In genomic region chr22:20448630-20449029, GRCh38 we compare ENCODE assay signal across 16 cellular contexts. TPM values are rescaled to one million over a fixed set of nuclear protein-coding genes. Genes with fewer than 3 reads are reported as not detected.
DNase-seq lines count a peak whose midpoint lies in the region; ATAC-seq and TF ChIP-seq lines count a peak whose summit lies in the region.
"Had no signal": no experiment of that assay in that cellular context is flagged by ENCODE, and none has a peak within 500 bp of the region (broad histone marks: within the 10 kb centered on the region; RNA-seq: fewer than 3 reads in every experiment).

No MANE protein-coding gene starts in this region.

- H3K36me3 ChIP-seq in trophoblast cell (ENCODE audit: control insufficient read depth in 1 of 2, insufficient read depth in 2 of 2, low read length in 2 of 2) (peaks cover 12 to 16% of the 10 kb centered on the region in 2 experiments), ovary (no peaks in the 10 kb centered on the region)

- H3K4ac ChIP-seq in trophoblast cell (ENCODE audit: low read depth, low read length): no peak overlapping the region

- DNase-seq in AG08396 (ENCODE audit: low spot score) (peak; percentile 38), chondrocyte (ENCODE audit: low spot score) (no peak), trophoblast cell (peak; percentile 31 to 74), ovary (no peak), HuH-7 (ENCODE audit: low spot score) (no peak)
- DNase-seq: 8988T; Calu3; CD8-positive, alpha-beta T cell; DMS79 treated with DMSO at 0.1 percent for 48 hours; EL; H9 had no signal

- no peaks in the 10 kb centered on the region for H3K9me3 ChIP-seq in trophoblast cell (ENCODE audit: insufficient read depth, low read depth, low read length)
- no peaks in the 10 kb centered on the region for H3K9me3 ChIP-seq in ovary
- H3K9me3 ChIP-seq: BLaER1 treated with 17β-estradiol and CSF1 and Interleukin-3, amounts not matched to agents 10 nM and 100 nM had no signal

- H3K27me3 ChIP-seq in trophoblast cell (ENCODE audit: insufficient read depth, low read length): no peaks in the 10 kb centered on the region
- H3K27me3 ChIP-seq in ovary: no peaks in the 10 kb centered on the region
- H3K27me3 ChIP-seq: BLaER1 treated with 17β-estradiol and CSF1 and Interleukin-3, amounts not matched to agents 10 nM and 100 nM had no signal

- H2BK12ac ChIP-seq in trophoblast cell (ENCODE audit: low read length): no peak overlapping the region

- TF ChIP-seq EP300 in ovary (IDR thresholded peaks at IDR 0.05): no peak

- H3K4me1 ChIP-seq in trophoblast cell (ENCODE audit: control insufficient read depth in 1 of 2, insufficient read depth in 2 of 2, low read length in 2 of 2) (no peaks in the 10 kb centered on the region), ovary (ENCODE audit: insufficient read depth) (no peaks in the 10 kb centered on the region)

- no peaks in the 10 kb centered on the region for H3K79me2 ChIP-seq in trophoblast cell (ENCODE audit: control insufficient read depth, insufficient read depth, low read length, poor library complexity)

- H3K27ac ChIP-seq in trophoblast cell (ENCODE audit: low read depth, low read length): no peak overlapping the region
- no peak overlapping the region for H3K27ac ChIP-seq in ovary
- H3K27ac ChIP-seq: BLaER1 treated with 17β-estradiol and CSF1 and Interleukin-3, amounts not matched to agents 10 nM and 100 nM had no signal

- no peak overlapping the region for H3K23ac ChIP-seq in trophoblast cell (ENCODE audit: low read length)

- H3K79me1 ChIP-seq in trophoblast cell (ENCODE audit: low read length): no peaks in the 10 kb centered on the region

- peak; percentile 16 for ATAC-seq in activated T-helper 17 cell treated with anti-CD3 and anti-CD28 coated beads, Interleukin-2, amount 50 U/mL, for 72 hours (replicated peaks)
- ATAC-seq in HG03280 (IDR thresholded peaks at IDR 0.05; ENCODE audit: unreplicated experiment): no peak
- ATAC-seq: CD8-positive, alpha-beta T cell; GM12878 had no signal

- H2BK5ac ChIP-seq in trophoblast cell (ENCODE audit: low read depth, low read length, poor library complexity): no peak overlapping the region

- no peak overlapping the region for H4K91ac ChIP-seq in trophoblast cell (ENCODE audit: low read depth, low read length)

- TF ChIP-seq CTCF in chondrocyte (IDR thresholded peaks at IDR 0.05) (no peak), ovary (IDR thresholded peaks at IDR 0.05) (no peak)

- no peak overlapping the region for H3K9ac ChIP-seq in trophoblast cell (ENCODE audit: low read length)
- H3K9ac ChIP-seq: BLaER1 treated with 17β-estradiol and CSF1 and Interleukin-3, amounts not matched to agents 10 nM and 100 nM had no signal

- H2AK5ac ChIP-seq in trophoblast cell (ENCODE audit: low read length): no peak overlapping the region

- H3K4me1 Mint-ChIP-seq in activated T-helper 17 cell treated with anti-CD3 and anti-CD28 coated beads, Interleukin-2, amount 50 U/mL, for 72 hours: no peaks in the 10 kb centered on the region
- H3K4me1 Mint-ChIP-seq in chondrocyte (ENCODE audit: low read depth): no peaks in the 10 kb centered on the region
- H3K4me1 Mint-ChIP-seq: B cell, H9 had no signal

- intact Hi-C loops in ovary (cut with DNase I): no loop called here

- no peak overlapping the region for H3K27ac Mint-ChIP-seq in activated T-helper 17 cell treated with anti-CD3 and anti-CD28 coated beads, Interleukin-2, amount 50 U/mL, for 72 hours
- H3K27ac Mint-ChIP-seq in chondrocyte (ENCODE audit: unreplicated experiment): peak overlapping the region; percentile 54
- H3K27ac Mint-ChIP-seq: B cell; CD8-positive, alpha-beta T cell; H9 had no signal

- H3K4me3 ChIP-seq in trophoblast cell (ENCODE audit: low read depth, low read length) (no peak overlapping the region), ovary (no peak overlapping the region)
- H3K4me3 ChIP-seq: BLaER1 treated with 17β-estradiol and CSF1 and Interleukin-3, amounts not matched to agents 10 nM and 100 nM; GM12878 had no signal

- H4K8ac ChIP-seq in trophoblast cell (ENCODE audit: low read depth, low read length): no peak overlapping the region

- H3K14ac ChIP-seq in trophoblast cell (ENCODE audit: low read length): no peak overlapping the region

- no peaks in the 10 kb centered on the region for H3K9me3 Mint-ChIP-seq in activated T-helper 17 cell treated with anti-CD3 and anti-CD28 coated beads, Interleukin-2, amount 50 U/mL, for 72 hours
- no peaks in the 10 kb centered on the region for H3K9me3 Mint-ChIP-seq in chondrocyte (ENCODE audit: low read depth)
- H3K9me3 Mint-ChIP-seq: CD8-positive, alpha-beta T cell had no signal

- no peak overlapping the region for H2AFZ ChIP-seq in trophoblast cell (ENCODE audit: insufficient read depth, low read length, poor library complexity)

- peaks cover 33% of the 10 kb centered on the region for H3K36me3 Mint-ChIP-seq in activated T-helper 17 cell treated with anti-CD3 and anti-CD28 coated beads, Interleukin-2, amount 50 U/mL, for 72 hours (ENCODE audit: low read depth)
- peaks cover 22% of the 10 kb centered on the region for H3K36me3 Mint-ChIP-seq in chondrocyte (ENCODE audit: low read depth)

- H3K18ac ChIP-seq in trophoblast cell (ENCODE audit: low read length): no peak overlapping the region

- WGBS in trophoblast cell (ENCODE audit: extremely low coverage, insufficient coverage, insufficient read length): no CpG with 5 or more reads among the region's 5 CpGs
- 88 to 92% (median 91%) methylated on average over 5 of the region's 5 CpGs for WGBS in ovary, 3 donors

- H3K4me3 Mint-ChIP-seq in activated T-helper 17 cell treated with anti-CD3 and anti-CD28 coated beads, Interleukin-2, amount 50 U/mL, for 72 hours: no peak overlapping the region
- H3K4me3 Mint-ChIP-seq in chondrocyte (ENCODE audit: unreplicated experiment): no peak overlapping the region
- H3K4me3 Mint-ChIP-seq: B cell; CD8-positive, alpha-beta T cell; H9 had no signal

- no peak overlapping the region for H2BK120ac ChIP-seq in trophoblast cell (ENCODE audit: insufficient read depth, low read length, poor library complexity)

- H3K27me3 Mint-ChIP-seq in activated T-helper 17 cell treated with anti-CD3 and anti-CD28 coated beads, Interleukin-2, amount 50 U/mL, for 72 hours: no peaks in the 10 kb centered on the region
- no peaks in the 10 kb centered on the region for H3K27me3 Mint-ChIP-seq in chondrocyte (ENCODE audit: low read depth)
- H3K27me3 Mint-ChIP-seq: B cell had no signal

- TF ChIP-seq POLR2A in ovary (IDR thresholded peaks at IDR 0.05): no peak

- no peak overlapping the region for H4K12ac ChIP-seq in trophoblast cell (ENCODE audit: low read depth, low read length)

- no peak overlapping the region for H3K4me2 ChIP-seq in trophoblast cell (ENCODE audit: low read length)
- H3K4me2 ChIP-seq: BLaER1 treated with 17β-estradiol and CSF1 and Interleukin-3, amounts not matched to agents 10 nM and 100 nM had no signal

RNA-seq across cellular contexts. Expression of gene SCARF2, which starts 11.0 kb away (rescaled TPM):
- total RNA-seq in activated T-helper 17 cell treated with anti-CD3 and anti-CD28 coated beads, Interleukin-2, amount 50 U/mL, for 72 hours: 1 to 10 TPM in 1 of 2 donors, under 1 TPM in 1; 0.43 to 1.5 TPM
- total RNA-seq in chondrocyte (56.5 to 88.8 TPM (median 86.5 TPM) in 3 replicates), ovary (10 to 100 TPM; 16.5 to 44.6 (median 30.0) TPM)
- 11.7 and 12.2 TPM in 2 replicates for polyA plus RNA-seq in trophoblast cell (2013)
- polyA plus RNA-seq in ovary: 10 to 100 TPM in 1 of 2 donors, 1 to 10 TPM in 1; 2.1 to 14.1 TPM

RNA-seq across cellular contexts. Expression of gene KLHL22, which starts 47.0 kb away (rescaled TPM):
- total RNA-seq in activated T-helper 17 cell treated with anti-CD3 and anti-CD28 coated beads, Interleukin-2, amount 50 U/mL, for 72 hours: 10 to 100 TPM; 19.3 to 22.4 TPM
- total RNA-seq in chondrocyte (37.3 to 49.3 TPM (median 37.7 TPM) in 3 replicates), ovary (10 to 100 TPM; 24.6 to 42.9 (median 28.7) TPM)
- polyA plus RNA-seq in trophoblast cell (2013): 9.3 and 10.9 TPM in 2 replicates
- polyA plus RNA-seq in ovary: 10 to 100 TPM; 26.9 to 30.7 TPM

RNA-seq across cellular contexts. Expression of gene ZNF74, which starts 54.7 kb away (rescaled TPM):
- 10 to 100 TPM in 1 of 2 donors, 1 to 10 TPM in 1; 6.4 to 10.0 TPM for total RNA-seq in activated T-helper 17 cell treated with anti-CD3 and anti-CD28 coated beads, Interleukin-2, amount 50 U/mL, for 72 hours
- total RNA-seq in chondrocyte: 12.7 to 15.7 TPM (median 13.6 TPM) in 3 replicates
- 7.3 and 7.6 TPM in 2 replicates for polyA plus RNA-seq in trophoblast cell (2013)
- 10 to 100 TPM in 5 of 7 donors, 1 to 10 TPM in 2; 6.9 to 16.8 (median 12.8) TPM for total RNA-seq in ovary
- 1 to 10 TPM; 6.1 to 7.4 TPM for polyA plus RNA-seq in ovary

RNA-seq across cellular contexts. Expression of gene MED15, which starts 58.8 kb away (rescaled TPM):
- total RNA-seq in activated T-helper 17 cell treated with anti-CD3 and anti-CD28 coated beads, Interleukin-2, amount 50 U/mL, for 72 hours: 100 to 1,000 TPM; 115 to 118 TPM
- total RNA-seq in chondrocyte: 105 to 111 TPM (median 110 TPM) in 3 replicates
- polyA plus RNA-seq in trophoblast cell (2013): 85.5 and 85.6 TPM in 2 replicates
- total RNA-seq in ovary: 10 to 100 TPM; 21.9 to 79.3 (median 69.5) TPM
- 10 to 100 TPM; 23.6 to 40.1 TPM for polyA plus RNA-seq in ovary

Comparison
In these comparisons a context has a peak if more than half of its experiments do, and no peak if none do; other contexts are left out.
1. DNase-seq: peak in AG08396 (single experiment) and trophoblast cell (2 of 2); none in chondrocyte (single experiment), ovary (0 of 5) and HuH-7 (single experiment).
2. RNA of gene SCARF2, which starts 11.0 kb away (total RNA-seq): 56.5 to 88.8 TPM in chondrocyte and 16.5 to 44.6 TPM in ovary; 0.43 to 1.5 TPM in activated T-helper 17 cell treated with anti-CD3 and anti-CD28 coated beads, Interleukin-2, amount 50 U/mL, for 72 hours; every median in the first group is over 4 times any median in the second.